Comparison of ENCODE assay signal across 19 cellular contexts in the genomic region with DNA sequence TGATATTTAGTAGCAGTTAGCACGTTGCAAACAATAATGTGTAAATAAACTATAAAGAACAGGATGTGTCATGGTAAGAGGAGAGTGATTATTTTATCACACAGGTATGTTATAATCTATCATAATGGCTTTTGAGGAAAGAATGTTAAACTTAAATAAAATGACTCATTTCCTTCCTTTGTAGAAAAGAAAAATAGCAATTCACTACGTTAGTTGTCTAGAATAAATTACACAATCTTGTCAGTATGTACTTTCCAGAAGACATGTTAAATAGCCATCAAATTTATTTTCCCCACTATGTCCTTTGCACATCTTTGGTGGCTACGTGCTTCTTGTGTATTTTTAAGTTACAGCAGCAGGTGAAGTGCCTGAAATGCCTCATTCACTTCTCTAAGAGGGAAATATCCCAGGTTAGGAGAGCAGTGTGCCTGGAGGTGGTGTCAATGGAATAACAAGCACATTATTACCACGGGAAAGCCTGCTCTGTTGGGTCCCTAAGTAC.
A peak's percentile ranks its signal among the peaks of the same experiment; 100 is the strongest.
DNase-seq lines count a peak whose midpoint lies in the region; ATAC-seq and TF ChIP-seq lines count a peak whose summit lies in the region.
"Had no signal": no experiment of that assay in that cellular context is flagged by ENCODE, and none has a peak within 500 bp of the region (broad histone marks: within the 10 kb centered on the region; RNA-seq: fewer than 3 reads in every experiment).

No MANE protein-coding gene starts in this region.

- TF ChIP-seq POLR2A in tibial nerve (IDR thresholded peaks at IDR 0.05), result no peak

- H2AFZ ChIP-seq in ACC112 (ENCODE audit: low read length, unreplicated experiment) (peak overlapping the region; percentile 26), SK-N-SH (ENCODE audit: low read depth) (no peak overlapping the region)

- TF ChIP-seq CTCF in SK-N-SH (IDR thresholded peaks at IDR 0.05) (no peak), foreskin keratinocyte (conservative IDR thresholded peaks at IDR 0.05) (no peak), tibial nerve (IDR thresholded peaks at IDR 0.05) (no peak), endothelial cell (IDR thresholded peaks at IDR 0.05; ENCODE audit: unreplicated experiment) (no peak)

- no peak for TF ChIP-seq RAD21 in SK-N-SH (IDR thresholded peaks at IDR 0.05; ENCODE audit: low read length)

- DNase-seq in HT1080 (ENCODE audit: low read depth) (peak; percentile 75), SK-N-SH (no peak), foreskin keratinocyte (peak; percentile 78 to 88), tibial nerve (ENCODE audit: low spot score in 2 of 2) (no peak), endothelial cell (ENCODE audit: low spot score) (no peak)
- DNase-seq in activated T-helper 1 cell treated with anti-CD3 and anti-CD28 coated beads, Interleukin-12 subunit alpha, Interleukin-12 subunit beta, Interleukin-2, Interleukin-4 antibody, amounts not matched to agents 30 ng/mL and 10 ng/mL and 1 ng/mL, durations not matched to agents 14 hours and 24 hours and 36 hours (ENCODE audit: low spot score), result no peak
- DNase-seq: activated CD4-positive, alpha-beta T cell treated with anti-CD3 and anti-CD28 coated beads, Interleukin-2, amount 50 U/mL, for 1 hour; activated effector memory CD4-positive, alpha-beta T cell treated with Interleukin-2 at 50 U/mL for 16 hours; DMS79 treated with DMSO at 0.1 percent for 48 hours; NCI-H2029; psoas muscle; stimulated activated CD4-positive, alpha-beta T cell treated with anti-CD3 and anti-CD28 coated beads, Interleukin-1b, Interleukin-23, amount 100 ng/mL, for 48 hours; T-helper 2 cell had no signal

- H3K4me3 Mint-ChIP-seq in endothelial cell (ENCODE audit: unreplicated experiment), result no peak overlapping the region
- H3K4me3 Mint-ChIP-seq in activated T-helper 1 cell treated with anti-CD3 and anti-CD28 coated beads, Interleukin-12 subunit alpha, Interleukin-12 subunit beta, Interleukin-2, Interleukin-4 antibody, amounts not matched to agents 30 ng/mL and 10 ng/mL and 1 ng/mL, durations not matched to agents 14 hours and 24 hours and 36 hours, result no peak overlapping the region

- H3K36me3 Mint-ChIP-seq in endothelial cell (ENCODE audit: low read depth, unreplicated experiment), result no peaks in the 10 kb centered on the region
- H3K36me3 Mint-ChIP-seq in activated T-helper 1 cell treated with anti-CD3 and anti-CD28 coated beads, Interleukin-12 subunit alpha, Interleukin-12 subunit beta, Interleukin-2, Interleukin-4 antibody, amounts not matched to agents 30 ng/mL and 10 ng/mL and 1 ng/mL, durations not matched to agents 14 hours and 24 hours and 36 hours (ENCODE audit: low read depth), result no peaks in the 10 kb centered on the region

- H3K27ac ChIP-seq in ACC112 (ENCODE audit: low read depth, low read length) (peak overlapping the region; percentile 64), SK-N-SH (ENCODE audit: low read depth in 2 of 2, low read length in 1 of 2) (peak overlapping the region in 1 of 2 experiments; percentile 71; a peak in 2 of 4 replicates), foreskin keratinocyte (peak overlapping the region; percentile 91), tibial nerve (no peak overlapping the region)
- H3K27ac ChIP-seq: cardiac muscle cell, esophagus muscularis mucosa, psoas muscle, vagina had no signal

- intact Hi-C loops in activated T-helper 1 cell treated with anti-CD3 and anti-CD28 coated beads, Interleukin-12 subunit alpha, Interleukin-12 subunit beta, Interleukin-2, Interleukin-4 antibody, amounts not matched to agents 30 ng/mL and 10 ng/mL and 1 ng/mL, durations not matched to agents 14 hours and 24 hours and 36 hours (cut with micrococcal nuclease), result no loop called here

- H3K4me1 Mint-ChIP-seq in endothelial cell (ENCODE audit: unreplicated experiment), result peaks cover 17% of the 10 kb centered on the region
- peaks cover 9% of the 10 kb centered on the region for H3K4me1 Mint-ChIP-seq in activated T-helper 1 cell treated with anti-CD3 and anti-CD28 coated beads, Interleukin-12 subunit alpha, Interleukin-12 subunit beta, Interleukin-2, Interleukin-4 antibody, amounts not matched to agents 30 ng/mL and 10 ng/mL and 1 ng/mL, durations not matched to agents 14 hours and 24 hours and 36 hours (ENCODE audit: low read depth)

- peaks cover 28% of the 10 kb centered on the region for H3F3A ChIP-seq in SK-N-SH (replicated peaks; ENCODE audit: insufficient read depth)

- H3K4me3 ChIP-seq in ACC112 (ENCODE audit: low read depth, low read length) (no peak overlapping the region), SK-N-SH (ENCODE audit: low read depth in 2 of 2, low read length in 1 of 2) (no peak overlapping the region), tibial nerve (no peak overlapping the region)
- H3K4me3 ChIP-seq: cardiac muscle cell, esophagus muscularis mucosa, K562, psoas muscle, vagina had no signal

- H4K20me1 ChIP-seq in SK-N-SH (ENCODE audit: insufficient read depth), result no peaks in the 10 kb centered on the region

- TF ChIP-seq EP300 in SK-N-SH (IDR thresholded peaks at IDR 0.05; ENCODE audit: borderline replicate concordance in 1 of 2, low read depth in 1 of 2, low read length in 1 of 2) (peak; percentile 63 to 91), tibial nerve (IDR thresholded peaks at IDR 0.05) (no peak)

- CTCF ChIA-PET in SK-N-SH (lab: Yijun Ruan, JAX), result interaction anchor here (0.8 kb wide), 1 partner anchor 14 kb away, joined by 3 read pairs; no protein-coding TSS in a partner anchor

- H3K27me3 Mint-ChIP-seq in endothelial cell (ENCODE audit: unreplicated experiment), result peaks cover 2% of the 10 kb centered on the region
- no peaks in the 10 kb centered on the region for H3K27me3 Mint-ChIP-seq in activated T-helper 1 cell treated with anti-CD3 and anti-CD28 coated beads, Interleukin-12 subunit alpha, Interleukin-12 subunit beta, Interleukin-2, Interleukin-4 antibody, amounts not matched to agents 30 ng/mL and 10 ng/mL and 1 ng/mL, durations not matched to agents 14 hours and 24 hours and 36 hours (ENCODE audit: insufficient read depth)

- H3K36me3 ChIP-seq in ACC112 (ENCODE audit: insufficient read depth, low read length) (no peaks in the 10 kb centered on the region), SK-N-SH (replicated peaks in 1 of 2; ENCODE audit: control insufficient read depth in 1 of 2, insufficient read depth in 2 of 2, low read length in 1 of 2) (no peaks in the 10 kb centered on the region), tibial nerve (no peaks in the 10 kb centered on the region)
- H3K36me3 ChIP-seq: esophagus muscularis mucosa, vagina had no signal

- no peak overlapping the region for H3K27ac Mint-ChIP-seq in endothelial cell (ENCODE audit: unreplicated experiment)
- H3K27ac Mint-ChIP-seq in activated T-helper 1 cell treated with anti-CD3 and anti-CD28 coated beads, Interleukin-12 subunit alpha, Interleukin-12 subunit beta, Interleukin-2, Interleukin-4 antibody, amounts not matched to agents 30 ng/mL and 10 ng/mL and 1 ng/mL, durations not matched to agents 14 hours and 24 hours and 36 hours, result no peak overlapping the region

- H3K9me3 Mint-ChIP-seq in endothelial cell (ENCODE audit: unreplicated experiment), result no peaks in the 10 kb centered on the region
- H3K9me3 Mint-ChIP-seq in activated T-helper 1 cell treated with anti-CD3 and anti-CD28 coated beads, Interleukin-12 subunit alpha, Interleukin-12 subunit beta, Interleukin-2, Interleukin-4 antibody, amounts not matched to agents 30 ng/mL and 10 ng/mL and 1 ng/mL, durations not matched to agents 14 hours and 24 hours and 36 hours, result no peaks in the 10 kb centered on the region

- H3K4me1 ChIP-seq in ACC112 (ENCODE audit: control insufficient read depth, insufficient read depth, low read length, unreplicated experiment) (peaks cover 41% of the 10 kb centered on the region), SK-N-SH (ENCODE audit: control insufficient read depth in 1 of 2, insufficient read depth in 2 of 2, low read depth in 1 of 2, low read length in 1 of 2) (peaks cover 2 to 34% of the 10 kb centered on the region in 2 experiments; a peak in 3 of 4 replicates), foreskin keratinocyte (peaks cover 51% of the 10 kb centered on the region), tibial nerve (no peaks in the 10 kb centered on the region)
- H3K4me1 ChIP-seq: psoas muscle, vagina had no signal

- peak overlapping the region; percentile 12; the same call in 1 of the 2 replicates for H3K9ac ChIP-seq in SK-N-SH

- H3K27me3 ChIP-seq in ACC112 (ENCODE audit: insufficient read depth, low read length), result no peaks in the 10 kb centered on the region
- no peaks in the 10 kb centered on the region for H3K27me3 ChIP-seq in SK-N-SH (ENCODE audit: insufficient read depth)
- no peaks in the 10 kb centered on the region for H3K27me3 ChIP-seq in foreskin keratinocyte
- H3K27me3 ChIP-seq in tibial nerve, result no peaks in the 10 kb centered on the region
- H3K27me3 ChIP-seq: cardiac muscle cell, esophagus muscularis mucosa, vagina had no signal

- peak overlapping the region; percentile 30 for H3K4me2 ChIP-seq in SK-N-SH

- H3K79me2 ChIP-seq in ACC112 (ENCODE audit: control insufficient read depth, insufficient read depth, low read length, unreplicated experiment), result no peaks in the 10 kb centered on the region
- H3K79me2 ChIP-seq in SK-N-SH (ENCODE audit: insufficient read depth), result 0 out of 2 replicates have a peak, but pooled peaks cover 3% of the 10 kb centered on the region

- peak; percentile 68 for ATAC-seq in foreskin keratinocyte
- ATAC-seq in HG03342 (IDR thresholded peaks at IDR 0.05; ENCODE audit: unreplicated experiment), result no peak
- ATAC-seq: K562, psoas muscle had no signal

- POLR2A ChIA-PET in SK-N-SH (lab: Yijun Ruan, JAX), result no interaction called here

- H3K9me3 ChIP-seq in SK-N-SH (no peaks in the 10 kb centered on the region), tibial nerve (no peaks in the 10 kb centered on the region)
- H3K9me3 ChIP-seq: esophagus muscularis mucosa, psoas muscle, vagina had no signal

- 22% methylated on average over 4 of the region's 4 CpGs for WGBS in SK-N-SH (ENCODE audit: low lambda C conversion rate)
- 57 to 58% methylated on average over 4 of the region's 4 CpGs for WGBS in tibial nerve, 2 donors

- no peaks in the 10 kb centered on the region; the same call in 1 of the 2 replicates for H3K9me2 ChIP-seq in SK-N-SH

TF ChIP-seq in SK-N-SH, 30 proteins besides CTCF, POLR2A, EP300 and RAD21 (continues in another document):
- TF ChIP-seq, protein P1, sequence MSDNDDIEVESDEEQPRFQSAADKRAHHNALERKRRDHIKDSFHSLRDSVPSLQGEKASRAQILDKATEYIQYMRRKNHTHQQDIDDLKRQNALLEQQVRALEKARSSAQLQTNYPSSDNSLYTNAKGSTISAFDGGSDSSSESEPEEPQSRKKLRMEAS (IDR thresholded peaks at IDR 0.05; ENCODE audit: low read depth), result no peak
- TF ChIP-seq TAF1 (IDR thresholded peaks at IDR 0.05; ENCODE audit: borderline replicate concordance, low read depth, low read length), result no peak
- TF ChIP-seq CHD2 (IDR thresholded peaks at IDR 0.05; ENCODE audit: low read length, partially characterized antibody), result no peak
- TF ChIP-seq MEF2A (IDR thresholded peaks at IDR 0.05; ENCODE audit: borderline replicate concordance, low read depth), result peak; percentile 65; the same call in 1 of the 2 replicates
- TF ChIP-seq GABPA (IDR thresholded peaks at IDR 0.05; ENCODE audit: low read depth), result no peak
- TF ChIP-seq JUND (IDR thresholded peaks at IDR 0.05), result peak; percentile 85

Comparison
In these comparisons a context has a peak if more than half of its experiments do, and no peak if none do; other contexts are left out.
1. H3K27ac ChIP-seq: peak in ACC112 (single experiment) and foreskin keratinocyte (single experiment); none in tibial nerve (0 of 4).
2. DNase-seq: peak in HT1080 (single experiment) and foreskin keratinocyte (2 of 2); none in SK-N-SH (single experiment), tibial nerve (0 of 2), endothelial cell (single experiment) and activated T-helper 1 cell treated with anti-CD3 and anti-CD28 coated beads, Interleukin-12 subunit alpha, Interleukin-12 subunit beta, Interleukin-2, Interleukin-4 antibody, amounts not matched to agents 30 ng/mL and 10 ng/mL and 1 ng/mL, durations not matched to agents 14 hours and 24 hours and 36 hours (single experiment).